ENCODE assay signal across 23 cellular contexts in the genomic region with DNA sequence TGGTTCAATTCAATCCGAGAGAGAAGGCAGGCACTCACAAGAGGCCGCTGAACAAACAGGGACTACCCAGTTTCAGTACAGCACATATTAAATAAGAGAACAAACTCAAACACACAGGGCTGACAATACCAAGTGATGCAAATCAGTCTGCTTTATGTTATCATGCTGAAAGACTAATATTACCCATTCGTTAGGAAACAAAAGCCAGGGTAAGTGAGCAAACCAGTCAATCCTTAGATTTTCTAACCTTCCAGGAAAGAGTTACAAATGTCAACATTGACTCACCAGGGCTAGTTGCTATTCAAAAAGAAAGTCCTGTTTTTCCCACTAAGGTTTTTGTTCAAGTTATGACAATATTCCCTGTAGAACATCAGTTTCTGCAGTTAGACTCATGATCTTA.
DNase-seq lines count a peak whose midpoint lies in the region; ATAC-seq and TF ChIP-seq lines count a peak whose summit lies in the region.
"Had no signal": no experiment of that assay in that cellular context is flagged by ENCODE, and none has a peak within 500 bp of the region (broad histone marks: within the 10 kb centered on the region; RNA-seq: fewer than 3 reads in every experiment).

No MANE protein-coding gene starts in this region.

- H3K4me3 ChIP-seq in hepatocyte: no peak overlapping the region
- H3K4me3 ChIP-seq: adrenal gland, breast epithelium, colonic mucosa, GM12878, sigmoid colon had no signal

- no peaks in the 10 kb centered on the region for H3K27me3 ChIP-seq in hepatocyte
- H3K27me3 ChIP-seq: adrenal gland, breast epithelium, colonic mucosa, sigmoid colon had no signal

- H3K27ac ChIP-seq in hepatocyte: peak overlapping the region; percentile 44
- H3K27ac ChIP-seq: adrenal gland, breast epithelium, colonic mucosa, KMS-11, RWPE1, sigmoid colon had no signal

- H2AFZ ChIP-seq in hepatocyte: no peak overlapping the region

- DNase-seq in DMS53 treated with DMSO at 0.1 percent for 48 hours (lab: John Stamatoyannopoulos, UW; ENCODE audit: unreplicated experiment) (peak; percentile 100), NCI-H1930 (lab: John Stamatoyannopoulos, UW) (peak; percentile 73 to 79), NCI-H748 treated with DMSO at 0.1 percent for 48 hours (lab: John Stamatoyannopoulos, UW) (peak; percentile 98), hepatocyte (ENCODE audit: low spot score) (peak; percentile 28), mucosa of gallbladder (ENCODE audit: low spot score) (no peak), T1000 (lab: John Stamatoyannopoulos, UW) (no peak), left ventricle myocardium superior (no peak)
- DNase-seq: activated CD4-positive, alpha-beta memory T cell treated with anti-CD3 and anti-CD28 coated beads, Interleukin-2, amount 10 ng/mL, durations not matched to agents 7 days and 5 days; activated gamma-delta T cell; activated T-cell treated with anti-CD3 and anti-CD28 coated beads for 4 hours; adrenal gland; colonic mucosa; MV-4-11; NCI-H2227 treated with DMSO at 0.1 percent for 48 hours; sigmoid colon; stimulated activated CD4-positive, alpha-beta T cell treated with anti-CD3 and anti-CD28 coated beads, Interleukin-15, amount 100 ng/mL, for 24 hours; substantia nigra had no signal

- no peaks in the 10 kb centered on the region for H3K9me2 ChIP-seq in hepatocyte (replicated peaks; ENCODE audit: insufficient read depth)

- H3K9me3 ChIP-seq in hepatocyte (ENCODE audit: low read depth): no peaks in the 10 kb centered on the region
- H3K9me3 ChIP-seq: adrenal gland, breast epithelium, colonic mucosa had no signal

- WGBS in hepatocyte (ENCODE audit: low lambda C conversion rate, missing lambda C conversion rate): 46% methylated on average over 3 of the region's 3 CpGs

- H3K4me2 ChIP-seq in hepatocyte: peak overlapping the region; percentile 2
- H3K4me2 ChIP-seq: KMS-11 had no signal

- no peaks in the 10 kb centered on the region for H3K36me3 ChIP-seq in hepatocyte (replicated peaks; ENCODE audit: insufficient read depth, low read depth)
- H3K36me3 ChIP-seq: adrenal gland, breast epithelium, colonic mucosa, sigmoid colon had no signal

- H3K4me1 ChIP-seq in hepatocyte (ENCODE audit: insufficient read depth): no peaks in the 10 kb centered on the region
- H3K4me1 ChIP-seq: adrenal gland, breast epithelium, colonic mucosa, sigmoid colon had no signal

- intact Hi-C loops in left ventricle myocardium superior (cut with micrococcal nuclease): no loop called here

- H3K79me2 ChIP-seq in hepatocyte: no peaks in the 10 kb centered on the region

- no peaks in the 10 kb centered on the region for H4K20me1 ChIP-seq in hepatocyte (ENCODE audit: insufficient read depth, poor library complexity, severe bottlenecking)

- TF ChIP-seq CTCF in hepatocyte (IDR thresholded peaks at IDR 0.05; ENCODE audit: poor library complexity): no peak

- no peak for ATAC-seq in left ventricle myocardium superior
- ATAC-seq: activated CD4-positive, CD25-positive, alpha-beta regulatory T cell treated with anti-CD3 and anti-CD28 coated beads, Interleukin-2, amount 50 U/mL, for 24 hours; GM12878; HCT116 had no signal

Comparison
In these comparisons a context has a peak if more than half of its experiments do, and no peak if none do; other contexts are left out.
1. DNase-seq: peak in DMS53 treated with DMSO at 0.1 percent for 48 hours (single experiment), NCI-H1930 (2 of 2), NCI-H748 treated with DMSO at 0.1 percent for 48 hours (single experiment) and hepatocyte (single experiment); none in mucosa of gallbladder (single experiment), T1000 (single experiment) and left ventricle myocardium superior (single experiment).